Comparison of ENCODE assay signal across 23 cellular contexts in the genomic region with DNA sequence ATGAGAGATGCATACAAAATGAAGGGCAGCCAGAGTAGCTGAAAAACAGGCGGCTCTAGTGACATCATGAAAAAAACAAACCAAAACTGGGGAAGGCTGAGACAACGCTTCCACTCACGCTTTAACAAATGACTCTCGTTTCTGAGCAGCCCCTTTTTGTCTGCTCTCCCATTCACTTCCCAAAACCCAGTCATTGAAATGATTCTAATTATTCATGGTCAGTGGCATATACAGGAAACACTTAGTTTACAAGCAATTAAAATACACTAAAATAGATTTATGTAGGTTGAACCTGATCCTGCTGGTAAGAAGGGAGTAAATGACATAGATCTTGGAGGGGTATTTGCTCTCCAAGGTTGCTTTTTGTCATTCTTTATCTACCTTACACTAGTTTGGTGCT.
DNase-seq lines count a peak whose midpoint lies in the region; ATAC-seq and TF ChIP-seq lines count a peak whose summit lies in the region.
"Had no signal": no experiment of that assay in that cellular context is flagged by ENCODE, and none has a peak within 500 bp of the region (broad histone marks: within the 10 kb centered on the region; RNA-seq: fewer than 3 reads in every experiment).

No MANE protein-coding gene starts in this region.

- no peaks in the 10 kb centered on the region for H4K20me1 ChIP-seq in GM23338 (replicated peaks; ENCODE audit: insufficient read depth)

- H3K36me3 ChIP-seq in A673 (ENCODE audit: insufficient read depth, low read length, poor library complexity, severe bottlenecking), result no peaks in the 10 kb centered on the region
- H3K36me3 ChIP-seq in HEK293 (ENCODE audit: control insufficient read depth in 2 of 2, insufficient read depth in 1 of 2, low read length in 2 of 2), result no peaks in the 10 kb centered on the region
- H3K36me3 ChIP-seq in prostate gland, result no peaks in the 10 kb centered on the region
- no peaks in the 10 kb centered on the region for H3K36me3 ChIP-seq in GM23338 (ENCODE audit: insufficient read depth)
- H3K36me3 ChIP-seq: BLaER1, Peyer's patch had no signal

- peaks cover 2% of the 10 kb centered on the region for H3K27me3 Mint-ChIP-seq in GM23338 (ENCODE audit: insufficient read depth, low read depth, poor library complexity)
- H3K27me3 Mint-ChIP-seq: CD4-positive, alpha-beta T cell had no signal

- H3K27me3 ChIP-seq in A673 (replicated peaks; ENCODE audit: insufficient read depth, low read depth, low read length, poor library complexity) (no peaks in the 10 kb centered on the region), prostate gland (replicated peaks; ENCODE audit: insufficient read depth) (no peaks in the 10 kb centered on the region), GM23338 (ENCODE audit: insufficient read depth) (no peaks in the 10 kb centered on the region)
- H3K27me3 ChIP-seq: Peyer's patch had no signal

- TF ChIP-seq CTCF in A673 (conservative IDR thresholded peaks at IDR 0.05; ENCODE audit: low read depth, low read length) (no peak), HEK293 (tag by site-specific recombination; IDR thresholded peaks at IDR 0.05) (no peak), prostate gland (IDR thresholded peaks at IDR 0.05) (no peak), GM23338 (conservative IDR thresholded peaks at IDR 0.05; ENCODE audit: low read depth in 2 of 2) (no peak)

- no TSS peak for BruUV-seq in A673 (replicated peaks; lab: Mats Ljungman, UMichigan)

- no peak overlapping the region for H2AFZ ChIP-seq in GM23338

- no peaks in the 10 kb centered on the region for H3K79me2 ChIP-seq in GM23338 (replicated peaks; ENCODE audit: insufficient read depth)

- no peak for TF ChIP-seq POLR2A in prostate gland (IDR thresholded peaks at IDR 0.05)

- ATAC-seq in GM23338, result no peak
- ATAC-seq in sciatic nerve, result no peak
- ATAC-seq: A549, HCT116, SK-N-SH treated with all-trans-retinoic acid at 6 μM for 48 hours had no signal

- WGBS in prostate gland, result 87% methylated on average over 4 of the region's 4 CpGs

- no peak overlapping the region for H3K27ac Mint-ChIP-seq in GM23338
- H3K27ac Mint-ChIP-seq: CD4-positive, alpha-beta T cell had no signal

- CTCF ChIA-PET in A673 (lab: Charles Lee), result no interaction called here
- CTCF ChIA-PET in HEK293 (lab: Yijun Ruan, JAX), result interaction anchor here (0.8 kb wide), 1 partner anchor 121 kb away, joined by 3 read pairs; no protein-coding TSS in a partner anchor

- DNase-seq in A673 (ENCODE audit: low spot score) (peak; percentile 73), astrocyte of the hippocampus (ENCODE audit: low read depth, low spot score) (peak; percentile 7), medulla oblongata (ENCODE audit: extremely low spot score) (peak; percentile 11), prostate gland (ENCODE audit: low spot score) (no peak), GM23338 (ENCODE audit: low spot score) (no peak), sciatic nerve (ENCODE audit: low spot score) (no peak), AG08396 (ENCODE audit: low spot score) (no peak)
- DNase-seq: Caco-2; CD4-positive, alpha-beta T cell; DMS 273 treated with DMSO at 0.1 percent for 48 hours; GF-D8; IMR-90; Karpas-422; MV-4-11; NCI-H1105 treated with DMSO at 0.1 percent for 48 hours; NCI-H2029 treated with DMSO at 0.1 percent for 48 hours; NK-92 treated with Interleukin-12 subunit alpha and Interleukin-12 subunit beta, amount 100 ng/mL, for 24 hours; Peyer's patch had no signal

- H3K4me2 ChIP-seq in GM23338, result no peak overlapping the region
- H3K4me2 ChIP-seq: A549, BLaER1 had no signal

- H3K27ac ChIP-seq in A673 (ENCODE audit: low read depth, low read length, poor library complexity, severe bottlenecking) (no peak overlapping the region), HEK293 (ENCODE audit: extremely low read depth, low read depth, low read length) (no peak overlapping the region), prostate gland (no peak overlapping the region), GM23338 (ENCODE audit: low read depth) (no peak overlapping the region)
- H3K27ac ChIP-seq: A549, BLaER1, Peyer's patch had no signal

- H3K36me3 Mint-ChIP-seq in GM23338 (ENCODE audit: low read depth), result no peaks in the 10 kb centered on the region

- H3K9me2 ChIP-seq in GM23338 (ENCODE audit: insufficient read depth), result no peaks in the 10 kb centered on the region

- H3K4me3 ChIP-seq in A673 (ENCODE audit: low read depth, low read length, poor library complexity, severe bottlenecking) (no peak overlapping the region), HEK293 (ENCODE audit: low read depth, low read length) (no peak overlapping the region), prostate gland (no peak overlapping the region), GM23338 (no peak overlapping the region)
- H3K4me3 ChIP-seq: A549, BLaER1, Peyer's patch had no signal

- intact Hi-C loops in A673 (cut with micrococcal nuclease; ENCODE audit: unreplicated experiment) (no loop called here), prostate gland (cut with DNase I) (no loop called here), sciatic nerve (cut with DNase I) (no loop called here)

- no peaks in the 10 kb centered on the region for H3K9me3 ChIP-seq in A673 (ENCODE audit: low read depth, low read length, poor library complexity, severe bottlenecking)
- no peaks in the 10 kb centered on the region for H3K9me3 ChIP-seq in HEK293 (ENCODE audit: control insufficient read depth, insufficient read depth, low read depth, low read length)
- no peaks in the 10 kb centered on the region for H3K9me3 ChIP-seq in prostate gland
- H3K9me3 ChIP-seq: A549, BLaER1, Caco-2, Peyer's patch had no signal

- H3K4me1 ChIP-seq in A673 (ENCODE audit: insufficient read depth, low read length, poor library complexity, severe bottlenecking) (peaks cover 10% of the 10 kb centered on the region), HEK293 (ENCODE audit: control insufficient read depth, insufficient read depth, low read length) (no peaks in the 10 kb centered on the region), prostate gland (replicated peaks) (no peaks in the 10 kb centered on the region), GM23338 (ENCODE audit: insufficient read depth) (no peaks in the 10 kb centered on the region)
- H3K4me1 ChIP-seq: A549, BLaER1, Caco-2, Peyer's patch had no signal

- H3K4me3 Mint-ChIP-seq in GM23338, result no peak overlapping the region
- H3K4me3 Mint-ChIP-seq: CD4-positive, alpha-beta T cell had no signal

- H3K9me3 Mint-ChIP-seq in GM23338, result no peaks in the 10 kb centered on the region
- H3K9me3 Mint-ChIP-seq: CD4-positive, alpha-beta T cell had no signal

- H3F3A ChIP-seq in GM23338 (replicated peaks; ENCODE audit: low read depth), result no peaks in the 10 kb centered on the region

- H3K4me1 Mint-ChIP-seq in GM23338, result peaks cover 17% of the 10 kb centered on the region

- POLR2A ChIA-PET in A673 (lab: Charles Lee; ENCODE audit: low non-redundant PET), result no interaction called here
- POLR2A ChIA-PET in HEK293 (lab: Yijun Ruan, JAX), result no interaction called here

TF ChIP-seq in HEK293, 187 proteins besides CTCF, POLR2A, EP300 and RAD21 (continues in another document):
- TF ChIP-seq, protein P1, sequence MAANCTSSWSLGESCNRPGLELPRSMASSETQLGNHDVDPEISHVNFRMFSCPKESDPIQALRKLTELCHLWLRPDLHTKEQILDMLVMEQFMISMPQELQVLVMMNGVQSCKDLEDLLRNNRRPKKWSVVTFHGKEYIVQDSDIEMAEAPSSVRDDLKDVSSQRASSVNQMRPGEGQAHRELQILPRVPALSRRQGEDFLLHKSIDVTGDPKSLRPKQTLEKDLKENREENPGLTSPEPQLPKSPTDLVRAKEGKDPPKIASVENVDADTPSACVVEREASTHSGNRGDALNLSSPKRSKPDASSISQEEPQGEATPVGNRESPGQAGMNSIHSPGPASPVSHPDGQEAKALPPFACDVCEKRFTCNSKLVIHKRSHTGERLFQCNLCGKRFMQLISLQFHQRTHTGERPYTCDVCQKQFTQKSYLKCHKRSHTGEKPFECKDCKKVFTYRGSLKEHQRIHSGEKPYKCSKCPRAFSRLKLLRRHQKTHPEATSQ (tag by site-specific recombination; IDR thresholded peaks at IDR 0.05), result no peak
- no peak for TF ChIP-seq ZNF19 (tag by site-specific recombination; IDR thresholded peaks at IDR 0.05; ENCODE audit: low read depth)

TF ChIP-seq in GM23338, 12 proteins besides CTCF, POLR2A, EP300 and RAD21 (continues in another document):
- TF ChIP-seq NANOG (IDR thresholded peaks at IDR 0.05; ENCODE audit: borderline replicate concordance), result no peak
- no peak for TF ChIP-seq ZNF331 (CRISPR knock-in tag; IDR thresholded peaks at IDR 0.05; ENCODE audit: low read depth)
- TF ChIP-seq STAT1 (IDR thresholded peaks at IDR 0.05; ENCODE audit: unreplicated experiment), result no peak
- TF ChIP-seq, protein P2, sequence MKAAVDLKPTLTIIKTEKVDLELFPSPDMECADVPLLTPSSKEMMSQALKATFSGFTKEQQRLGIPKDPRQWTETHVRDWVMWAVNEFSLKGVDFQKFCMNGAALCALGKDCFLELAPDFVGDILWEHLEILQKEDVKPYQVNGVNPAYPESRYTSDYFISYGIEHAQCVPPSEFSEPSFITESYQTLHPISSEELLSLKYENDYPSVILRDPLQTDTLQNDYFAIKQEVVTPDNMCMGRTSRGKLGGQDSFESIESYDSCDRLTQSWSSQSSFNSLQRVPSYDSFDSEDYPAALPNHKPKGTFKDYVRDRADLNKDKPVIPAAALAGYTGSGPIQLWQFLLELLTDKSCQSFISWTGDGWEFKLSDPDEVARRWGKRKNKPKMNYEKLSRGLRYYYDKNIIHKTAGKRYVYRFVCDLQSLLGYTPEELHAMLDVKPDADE (IDR thresholded peaks at IDR 0.05), result no peak
- TF ChIP-seq EZH2 (IDR thresholded peaks at IDR 0.05; ENCODE audit: low read depth, unreplicated experiment), result no peak

Comparison
In these comparisons a context has a peak if more than half of its experiments do, and no peak if none do; other contexts are left out.
1. DNase-seq: peak in A673 (single experiment), astrocyte of the hippocampus (single experiment) and medulla oblongata (single experiment); none in prostate gland (single experiment), GM23338 (single experiment), sciatic nerve (single experiment) and AG08396 (single experiment).